In the genomic region with DNA sequence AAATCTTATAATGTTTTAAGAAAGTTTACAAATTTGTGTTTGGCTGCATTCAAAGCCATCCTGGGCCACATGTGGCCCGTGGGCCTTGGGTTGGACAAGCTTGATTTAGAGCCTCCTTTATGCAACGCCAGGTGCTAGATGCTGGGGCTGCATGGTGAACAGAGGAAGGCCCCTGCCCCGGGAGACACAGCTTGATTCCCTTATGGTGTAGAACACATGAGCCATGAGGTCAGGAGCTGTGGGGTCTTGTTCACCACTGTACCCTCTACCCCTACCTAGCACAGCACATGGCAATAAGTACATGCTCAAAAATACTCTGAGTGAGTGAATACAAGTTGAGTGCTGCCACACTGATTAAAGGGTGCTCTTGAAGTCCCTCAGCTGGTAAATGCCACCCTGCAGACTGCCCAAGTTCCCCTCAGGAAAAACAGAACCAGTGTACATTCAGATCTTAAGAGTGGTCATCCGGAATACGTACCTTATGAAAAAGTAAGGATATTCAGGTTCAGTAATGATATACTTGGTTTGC, we compare ENCODE assay signal across 8 cellular contexts.
DNase-seq lines count a peak whose midpoint lies in the region; ATAC-seq and TF ChIP-seq lines count a peak whose summit lies in the region.

No MANE protein-coding gene starts in this region.

- no peak for ATAC-seq in CD8-positive, alpha-beta T cell
- ATAC-seq in HG02763 (IDR thresholded peaks at IDR 0.05; ENCODE audit: unreplicated experiment) (peak; percentile 11), GM18517 (IDR thresholded peaks at IDR 0.05; ENCODE audit: unreplicated experiment) (no peak)
- ATAC-seq in activated T-helper 17 cell treated with anti-CD3 and anti-CD28 coated beads, Interleukin-2, amount 50 U/mL, for 72 hours (replicated peaks): peak; percentile 2
- ATAC-seq in naive thymus-derived CD8-positive, alpha-beta T cell: peak; percentile 10 to 19

- peak overlapping the region; percentile 93 for H3K27ac Mint-ChIP-seq in CD8-positive, alpha-beta T cell
- peak overlapping the region; percentile 86 for H3K27ac Mint-ChIP-seq in activated T-helper 17 cell treated with anti-CD3 and anti-CD28 coated beads, Interleukin-2, amount 50 U/mL, for 72 hours
- peak overlapping the region; percentile 87 to 98 (median 96) for H3K27ac Mint-ChIP-seq in naive thymus-derived CD8-positive, alpha-beta T cell

- no peaks in the 10 kb centered on the region for H3K36me3 Mint-ChIP-seq in CD8-positive, alpha-beta T cell
- peaks cover 76% of the 10 kb centered on the region for H3K36me3 Mint-ChIP-seq in activated T-helper 17 cell treated with anti-CD3 and anti-CD28 coated beads, Interleukin-2, amount 50 U/mL, for 72 hours (ENCODE audit: low read depth)
- no peaks in the 10 kb centered on the region for H3K36me3 Mint-ChIP-seq in naive thymus-derived CD8-positive, alpha-beta T cell

- no peaks in the 10 kb centered on the region for H3K9me3 Mint-ChIP-seq in CD8-positive, alpha-beta T cell
- no peaks in the 10 kb centered on the region for H3K9me3 Mint-ChIP-seq in activated T-helper 17 cell treated with anti-CD3 and anti-CD28 coated beads, Interleukin-2, amount 50 U/mL, for 72 hours
- no peaks in the 10 kb centered on the region for H3K9me3 Mint-ChIP-seq in naive thymus-derived CD8-positive, alpha-beta T cell

- intact Hi-C loops in CD8-positive, alpha-beta T cell (cut with DNase I, micrococcal nuclease): loop anchor here (1.0 to 10.0 kb wide), 3 partner anchors 31 to 74 kb away; no protein-coding TSS in a partner anchor

- H3K4me1 Mint-ChIP-seq in CD8-positive, alpha-beta T cell (ENCODE audit: low read depth): peaks cover 49% of the 10 kb centered on the region
- H3K4me1 Mint-ChIP-seq in activated T-helper 17 cell treated with anti-CD3 and anti-CD28 coated beads, Interleukin-2, amount 50 U/mL, for 72 hours: peaks cover 27% of the 10 kb centered on the region
- peaks cover 28 to 61% (median 47%) of the 10 kb centered on the region in 4 donors for H3K4me1 Mint-ChIP-seq in naive thymus-derived CD8-positive, alpha-beta T cell

- no peak overlapping the region for H3K4me3 ChIP-seq in CD8-positive, alpha-beta T cell (ENCODE audit: low read depth, low read length)

- no peaks in the 10 kb centered on the region for H3K27me3 ChIP-seq in CD8-positive, alpha-beta T cell (ENCODE audit: insufficient read depth, low read length)

- peak overlapping the region; percentile 49 for H3K4me3 Mint-ChIP-seq in CD8-positive, alpha-beta T cell
- peak overlapping the region; percentile 91 for H3K4me3 Mint-ChIP-seq in activated T-helper 17 cell treated with anti-CD3 and anti-CD28 coated beads, Interleukin-2, amount 50 U/mL, for 72 hours
- H3K4me3 Mint-ChIP-seq in naive thymus-derived CD8-positive, alpha-beta T cell: peak overlapping the region; percentile 26 to 82 (median 77)

- CTCF ChIA-PET in CD8-positive, alpha-beta T cell (lab: Charles Lee): interaction anchor here (0.6 to 6.8 kb wide), 5 partner anchors 31 to 73 kb away, joined by 3 to 50 read pairs (median 3); a partner anchor contains a TSS

- POLR2A ChIA-PET in CD8-positive, alpha-beta T cell (lab: Charles Lee): interaction anchor here (1.0 to 8.8 kb wide), 7 partner anchors 10 to 72 kb away, joined by 3 to 158 read pairs (median 5); a partner anchor contains a TSS
- POLR2A ChIA-PET in naive thymus-derived CD8-positive, alpha-beta T cell (lab: Charles Lee): interaction anchor here (0.6 to 10.9 kb wide), 13 partner anchors 9 to 108 kb away, joined by 3 to 274 read pairs (median 5); a partner anchor contains a TSS

- peak in 1 of 7 experiments; percentile 12 for DNase-seq in CD8-positive, alpha-beta T cell
- DNase-seq in naive thymus-derived CD8-positive, alpha-beta T cell: no peak
- DNase-seq in NCI-H187 (lab: John Stamatoyannopoulos, UW) (no peak), NCI-H2081 treated with DMSO at 0.1 percent for 48 hours (lab: John Stamatoyannopoulos, UW) (no peak), NCI-H524 treated with DMSO at 0.1 percent for 48 hours (lab: John Stamatoyannopoulos, UW) (no peak)

- peak overlapping the region; percentile 40 for H3K27ac ChIP-seq in CD8-positive, alpha-beta T cell (ENCODE audit: low read depth, low read length)

- no peak for TF ChIP-seq CTCF in CD8-positive, alpha-beta T cell (IDR thresholded peaks at IDR 0.05)

- peaks cover 39% of the 10 kb centered on the region for H3K4me1 ChIP-seq in CD8-positive, alpha-beta T cell (ENCODE audit: insufficient read depth, low read length)

- no peaks in the 10 kb centered on the region for H3K27me3 Mint-ChIP-seq in CD8-positive, alpha-beta T cell (ENCODE audit: low read depth)
- H3K27me3 Mint-ChIP-seq in activated T-helper 17 cell treated with anti-CD3 and anti-CD28 coated beads, Interleukin-2, amount 50 U/mL, for 72 hours: no peaks in the 10 kb centered on the region
- no peaks in the 10 kb centered on the region for H3K27me3 Mint-ChIP-seq in naive thymus-derived CD8-positive, alpha-beta T cell

- H3K36me3 ChIP-seq in CD8-positive, alpha-beta T cell (ENCODE audit: insufficient read depth, low read length): no peaks in the 10 kb centered on the region

- no peaks in the 10 kb centered on the region for H3K9me3 ChIP-seq in CD8-positive, alpha-beta T cell (ENCODE audit: low read length)

Comparison
In these comparisons a context has a peak if more than half of its experiments do, and no peak if none do; other contexts are left out.
1. ATAC-seq: peak in HG02763 (single experiment), activated T-helper 17 cell treated with anti-CD3 and anti-CD28 coated beads, Interleukin-2, amount 50 U/mL, for 72 hours (single experiment) and naive thymus-derived CD8-positive, alpha-beta T cell (2 of 2); none in CD8-positive, alpha-beta T cell (single experiment) and GM18517 (single experiment).
2. Peak in every context shown above with its lines, with median percentiles within 50 percentile points of each other: H3K27ac Mint-ChIP-seq and H3K4me3 Mint-ChIP-seq.